In the genomic region with DNA sequence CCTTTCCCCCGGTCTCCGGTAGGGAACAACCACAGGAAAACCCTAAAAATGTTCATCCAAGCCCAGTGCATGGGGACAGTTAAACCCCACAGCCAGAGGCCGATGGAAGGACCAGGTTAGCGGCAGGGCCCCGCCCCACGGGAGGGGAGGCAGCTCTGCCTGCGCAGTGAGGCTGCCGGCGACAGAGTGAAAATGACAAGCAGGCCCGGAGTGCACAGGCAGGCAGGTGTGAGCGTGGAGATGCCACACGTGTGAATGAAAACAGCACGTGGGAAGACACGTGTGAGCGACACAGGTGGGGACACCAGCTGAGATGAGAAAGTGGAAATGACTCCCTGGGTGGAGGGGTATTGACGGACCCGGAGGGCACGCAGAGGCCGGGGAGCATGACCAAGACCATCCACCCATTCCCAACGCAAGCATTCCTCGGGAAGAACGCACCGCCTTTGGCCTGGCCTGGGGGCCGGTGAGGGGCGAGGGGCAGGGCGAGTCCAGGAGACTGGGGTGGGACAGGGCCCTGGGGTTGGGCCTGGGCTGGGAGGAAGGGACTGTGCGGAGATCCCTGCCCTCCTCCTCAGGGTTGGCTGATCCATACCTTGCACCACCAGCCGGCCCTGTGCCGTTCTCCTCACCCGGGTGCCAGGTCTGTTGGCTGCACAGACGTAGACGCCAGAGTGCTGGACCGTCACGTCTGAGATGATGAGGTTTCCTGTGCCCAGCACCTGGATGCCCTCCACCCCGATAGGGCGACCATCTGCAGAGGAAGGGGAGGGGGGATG, we compare ENCODE assay signal across 1 cellular context.
TF ChIP-seq lines count a peak whose summit lies in the region.

No MANE protein-coding gene starts in this region.

TF ChIP-seq in GM23338, 12 proteins besides CTCF, POLR2A, EP300 and RAD21 (continued from another document):
- TF ChIP-seq, protein P1, sequence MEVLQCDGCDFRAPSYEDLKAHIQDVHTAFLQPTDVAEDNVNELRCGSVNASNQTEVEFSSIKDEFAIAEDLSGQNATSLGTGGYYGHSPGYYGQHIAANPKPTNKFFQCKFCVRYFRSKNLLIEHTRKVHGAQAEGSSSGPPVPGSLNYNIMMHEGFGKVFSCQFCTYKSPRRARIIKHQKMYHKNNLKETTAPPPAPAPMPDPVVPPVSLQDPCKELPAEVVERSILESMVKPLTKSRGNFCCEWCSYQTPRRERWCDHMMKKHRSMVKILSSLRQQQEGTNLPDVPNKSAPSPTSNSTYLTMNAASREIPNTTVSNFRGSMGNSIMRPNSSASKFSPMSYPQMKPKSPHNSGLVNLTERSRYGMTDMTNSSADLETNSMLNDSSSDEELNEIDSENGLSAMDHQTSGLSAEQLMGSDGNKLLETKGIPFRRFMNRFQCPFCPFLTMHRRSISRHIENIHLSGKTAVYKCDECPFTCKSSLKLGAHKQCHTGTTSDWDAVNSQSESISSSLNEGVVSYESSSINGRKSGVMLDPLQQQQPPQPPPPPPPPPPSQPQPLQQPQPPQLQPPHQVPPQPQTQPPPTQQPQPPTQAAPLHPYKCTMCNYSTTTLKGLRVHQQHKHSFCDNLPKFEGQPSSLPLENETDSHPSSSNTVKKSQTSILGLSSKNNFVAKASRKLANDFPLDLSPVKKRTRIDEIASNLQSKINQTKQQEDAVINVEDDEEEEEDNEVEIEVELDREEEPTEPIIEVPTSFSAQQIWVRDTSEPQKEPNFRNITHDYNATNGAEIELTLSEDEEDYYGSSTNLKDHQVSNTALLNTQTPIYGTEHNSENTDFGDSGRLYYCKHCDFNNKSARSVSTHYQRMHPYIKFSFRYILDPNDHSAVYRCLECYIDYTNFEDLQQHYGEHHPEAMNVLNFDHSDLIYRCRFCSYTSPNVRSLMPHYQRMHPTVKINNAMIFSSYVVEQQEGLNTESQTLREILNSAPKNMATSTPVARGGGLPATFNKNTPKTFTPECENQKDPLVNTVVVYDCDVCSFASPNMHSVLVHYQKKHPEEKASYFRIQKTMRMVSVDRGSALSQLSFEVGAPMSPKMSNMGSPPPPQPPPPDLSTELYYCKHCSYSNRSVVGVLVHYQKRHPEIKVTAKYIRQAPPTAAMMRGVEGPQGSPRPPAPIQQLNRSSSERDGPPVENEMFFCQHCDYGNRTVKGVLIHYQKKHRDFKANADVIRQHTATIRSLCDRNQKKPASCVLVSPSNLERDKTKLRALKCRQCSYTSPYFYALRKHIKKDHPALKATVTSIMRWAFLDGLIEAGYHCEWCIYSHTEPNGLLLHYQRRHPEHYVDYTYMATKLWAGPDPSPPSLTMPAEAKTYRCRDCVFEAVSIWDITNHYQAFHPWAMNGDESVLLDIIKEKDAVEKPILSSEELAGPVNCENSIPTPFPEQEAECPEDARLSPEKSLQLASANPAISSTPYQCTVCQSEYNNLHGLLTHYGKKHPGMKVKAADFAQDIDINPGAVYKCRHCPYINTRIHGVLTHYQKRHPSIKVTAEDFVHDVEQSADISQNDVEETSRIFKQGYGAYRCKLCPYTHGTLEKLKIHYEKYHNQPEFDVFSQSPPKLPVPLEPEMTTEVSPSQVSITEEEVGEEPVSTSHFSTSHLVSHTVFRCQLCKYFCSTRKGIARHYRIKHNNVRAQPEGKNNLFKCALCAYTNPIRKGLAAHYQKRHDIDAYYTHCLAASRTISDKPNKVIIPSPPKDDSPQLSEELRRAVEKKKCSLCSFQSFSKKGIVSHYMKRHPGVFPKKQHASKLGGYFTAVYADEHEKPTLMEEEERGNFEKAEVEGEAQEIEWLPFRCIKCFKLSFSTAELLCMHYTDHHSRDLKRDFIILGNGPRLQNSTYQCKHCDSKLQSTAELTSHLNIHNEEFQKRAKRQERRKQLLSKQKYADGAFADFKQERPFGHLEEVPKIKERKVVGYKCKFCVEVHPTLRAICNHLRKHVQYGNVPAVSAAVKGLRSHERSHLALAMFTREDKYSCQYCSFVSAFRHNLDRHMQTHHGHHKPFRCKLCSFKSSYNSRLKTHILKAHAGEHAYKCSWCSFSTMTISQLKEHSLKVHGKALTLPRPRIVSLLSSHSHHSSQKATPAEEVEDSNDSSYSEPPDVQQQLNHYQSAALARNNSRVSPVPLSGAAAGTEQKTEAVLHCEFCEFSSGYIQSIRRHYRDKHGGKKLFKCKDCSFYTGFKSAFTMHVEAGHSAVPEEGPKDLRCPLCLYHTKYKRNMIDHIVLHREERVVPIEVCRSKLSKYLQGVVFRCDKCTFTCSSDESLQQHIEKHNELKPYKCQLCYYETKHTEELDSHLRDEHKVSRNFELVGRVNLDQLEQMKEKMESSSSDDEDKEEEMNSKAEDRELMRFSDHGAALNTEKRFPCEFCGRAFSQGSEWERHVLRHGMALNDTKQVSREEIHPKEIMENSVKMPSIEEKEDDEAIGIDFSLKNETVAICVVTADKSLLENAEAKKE (CRISPR knock-in tag; IDR thresholded peaks at IDR 0.05), result no peak
